Comparison of ENCODE assay signal across 9 cellular contexts in genomic region chr15:78050441-78050809, GRCh38. TPM values are rescaled to one million over a fixed set of nuclear protein-coding genes. Genes with fewer than 3 reads are reported as not detected.
DNase-seq lines count a peak whose midpoint lies in the region; ATAC-seq and TF ChIP-seq lines count a peak whose summit lies in the region.
"Had no signal": no experiment of that assay in that cellular context is flagged by ENCODE, and none has a peak within 500 bp of the region (broad histone marks: within the 10 kb centered on the region; RNA-seq: fewer than 3 reads in every experiment).

No MANE protein-coding gene starts in this region.

- H3K27ac ChIP-seq in lower lobe of right lung = peak overlapping the region; percentile 38
- no peak overlapping the region for H3K27ac ChIP-seq in SJCRH30

- peaks cover 31% of the 10 kb centered on the region for H3K36me3 ChIP-seq in lower lobe of right lung
- H3K36me3 ChIP-seq in SJCRH30 = peaks cover 48% of the 10 kb centered on the region

- H3K4me1 ChIP-seq in lower lobe of right lung (peaks cover 96% of the 10 kb centered on the region), SJCRH30 (peaks cover 12% of the 10 kb centered on the region)

- H3K4me3 ChIP-seq in NB4 (ENCODE audit: low read depth, low read length) (peak overlapping the region; percentile 12), lower lobe of right lung (no peak overlapping the region), SJCRH30 (no peak overlapping the region)

- no peak for TF ChIP-seq CTCF in NB4 (IDR thresholded peaks at IDR 0.05; ENCODE audit: low read depth, low read length)
- TF ChIP-seq CTCF in lower lobe of right lung (IDR thresholded peaks at IDR 0.05) = no peak

- no peak for TF ChIP-seq POLR2A in NB4 (IDR thresholded peaks at IDR 0.05; ENCODE audit: extremely low read depth, insufficient read length)

- intact Hi-C loops in lower lobe of right lung (cut with DNase I) = no loop called here

- H3K27me3 ChIP-seq in lower lobe of right lung (ENCODE audit: low read depth) = no peaks in the 10 kb centered on the region
- H3K27me3 ChIP-seq in SJCRH30 = no peaks in the 10 kb centered on the region

- ATAC-seq in GM18502 (IDR thresholded peaks at IDR 0.05; ENCODE audit: poor library complexity, unreplicated experiment) = peak; percentile 29
- peak; percentile 10 for ATAC-seq in GM21576 (IDR thresholded peaks at IDR 0.05; ENCODE audit: unreplicated experiment)
- ATAC-seq in lower lobe of right lung = no peak

- DNase-seq in NB4 (ENCODE audit: low read depth) (no peak), lower lobe of right lung (no peak), dermis blood vessel endothelial cell (no peak), SJCRH30 (no peak), MV-4-11 (lab: John Stamatoyannopoulos, UW) (no peak), NCI-H748 (lab: John Stamatoyannopoulos, UW; ENCODE audit: unreplicated experiment) (no peak)

- H3K9me3 ChIP-seq in lower lobe of right lung (no peaks in the 10 kb centered on the region), SJCRH30 (replicated peaks) (no peaks in the 10 kb centered on the region)

RNA-seq across cellular contexts. Expression of gene TBC1D2B, which starts 27.1 kb away (rescaled TPM):
- total RNA-seq in lower lobe of right lung = 69.8 TPM
- total RNA-seq in dermis blood vessel endothelial cell = 26.2 and 43.8 TPM in 2 replicates
- 50.7 and 58.2 TPM in 2 replicates for total RNA-seq in SJCRH30 (2014; rRNA removed; shearing (Covaris generic))

RNA-seq across cellular contexts. Expression of gene SH2D7, which starts 41.9 kb away (rescaled TPM):
- total RNA-seq in lower lobe of right lung = not detected
- total RNA-seq in dermis blood vessel endothelial cell = not detected in 2 replicates
- total RNA-seq in SJCRH30 (2014; rRNA removed; shearing (Covaris generic)) = 0.08 and 0.36 TPM in 2 replicates
- total RNA-seq: liver had no signal

Comparison
In these comparisons a context has a peak if more than half of its experiments do, and no peak if none do; other contexts are left out.
1. ATAC-seq: peak in GM18502 (single experiment) and GM21576 (single experiment); none in lower lobe of right lung (0 of 2).